ENCODE assay signal across 26 cellular contexts in genomic region chr15:29132110-29132420, GRCh38.
"Had no signal": no experiment of that assay in that cellular context is flagged by ENCODE, and none has a peak within 500 bp of the region (broad histone marks: within the 10 kb centered on the region; RNA-seq: fewer than 3 reads in every experiment).

No MANE protein-coding gene starts in this region.

- DNase-seq: activated CD4-positive, alpha-beta T cell treated with anti-CD3 and anti-CD28 coated beads, Interleukin-2, amount 50 U/mL, for 48 hours; activated naive CD4-positive, alpha-beta T cell treated with Interleukin-2 at 50 U/mL for 16 hours; activated T-cell treated with anti-CD3 and anti-CD28 coated beads for 4 hours; caudate nucleus; foreskin keratinocyte; hypothalamus; islet precursor cell; stimulated activated CD4-positive, alpha-beta T cell treated with anti-CD3 and anti-CD28 coated beads, Interleukin-12 subunit alpha, Interleukin-12 subunit beta, amount 100 ng/mL, for 4 hours; stimulated activated CD4-positive, alpha-beta T cell treated with anti-CD3 and anti-CD28 coated beads, Interleukin-1b, Interleukin-23, amount 100 ng/mL, for 48 hours; transverse colon had no signal

- H3K4me3 ChIP-seq: body of pancreas, dorsolateral prefrontal cortex, mucosa of descending colon, pancreas, suprapubic skin, transverse colon, vagina had no signal

- H3K36me3 ChIP-seq: pancreas, suprapubic skin, transverse colon, vagina had no signal

- FAIRE-seq: colon, pancreas, TTC549 had no signal

- H3K4me3 Mint-ChIP-seq: activated CD4-positive, alpha-beta T cell treated with anti-CD3 and anti-CD28 coated beads for 36 hours; memory B cell; naive thymus-derived CD4-positive, alpha-beta T cell; stimulated activated naive CD8-positive, alpha-beta T cell treated with anti-CD3 and anti-CD28 coated beads, Interleukin-15, Interleukin-2, amounts not matched to agents 100 ng/mL and 50 ng/mL, for 24 hours; T-helper 2 cell treated with Interferon-gamma antibody and Interleukin-4, amounts not matched to agents 5 μg/mL and 100 μg/mL, for 36 hours; WTC11 had no signal

- H3K4me1 Mint-ChIP-seq: memory B cell had no signal

- H3K27ac Mint-ChIP-seq: activated CD4-positive, alpha-beta T cell treated with anti-CD3 and anti-CD28 coated beads for 36 hours; memory B cell; stimulated activated naive CD8-positive, alpha-beta T cell treated with anti-CD3 and anti-CD28 coated beads, Interleukin-15, Interleukin-2, amounts not matched to agents 100 ng/mL and 50 ng/mL, for 24 hours; T-helper 2 cell treated with Interferon-gamma antibody and Interleukin-4, amounts not matched to agents 5 μg/mL and 100 μg/mL, for 36 hours; WTC11 had no signal

- H3K9me3 ChIP-seq: body of pancreas, mucosa of descending colon, pancreas, suprapubic skin, transverse colon, vagina had no signal

- H3K36me3 Mint-ChIP-seq: activated naive CD8-positive, alpha-beta T cell treated with anti-CD3 and anti-CD28 coated beads, Interleukin-2, amount 10 ng/mL, durations not matched to agents 7 days and 5 days; memory B cell; naive thymus-derived CD4-positive, alpha-beta T cell; WTC11 had no signal

- ATAC-seq: activated CD4-positive, alpha-beta T cell treated with anti-CD3 and anti-CD28 coated beads for 36 hours; body of pancreas; foreskin keratinocyte; left lobe of liver; mucosa of descending colon; naive thymus-derived CD4-positive, alpha-beta T cell; pancreas; WTC11 had no signal

- H3K27ac ChIP-seq: body of pancreas, dorsolateral prefrontal cortex, foreskin keratinocyte, pancreas, suprapubic skin, transverse colon, vagina had no signal

- H3K9me3 Mint-ChIP-seq: activated naive CD8-positive, alpha-beta T cell treated with anti-CD3 and anti-CD28 coated beads, Interleukin-2, amount 10 ng/mL, durations not matched to agents 7 days and 5 days; memory B cell; stimulated activated naive CD8-positive, alpha-beta T cell treated with anti-CD3 and anti-CD28 coated beads, Interleukin-15, Interleukin-2, amounts not matched to agents 100 ng/mL and 50 ng/mL, for 24 hours; T-helper 2 cell treated with Interferon-gamma antibody and Interleukin-4, amounts not matched to agents 5 μg/mL and 100 μg/mL, for 36 hours; WTC11 had no signal

- H3K27me3 Mint-ChIP-seq: stimulated activated naive CD8-positive, alpha-beta T cell treated with anti-CD3 and anti-CD28 coated beads, Interleukin-15, Interleukin-2, amounts not matched to agents 100 ng/mL and 50 ng/mL, for 24 hours had no signal

- H3K4me1 ChIP-seq: body of pancreas, foreskin keratinocyte, pancreas, suprapubic skin, transverse colon, vagina had no signal
